ENCODE assay signal across 1 cellular context in the genomic region with DNA sequence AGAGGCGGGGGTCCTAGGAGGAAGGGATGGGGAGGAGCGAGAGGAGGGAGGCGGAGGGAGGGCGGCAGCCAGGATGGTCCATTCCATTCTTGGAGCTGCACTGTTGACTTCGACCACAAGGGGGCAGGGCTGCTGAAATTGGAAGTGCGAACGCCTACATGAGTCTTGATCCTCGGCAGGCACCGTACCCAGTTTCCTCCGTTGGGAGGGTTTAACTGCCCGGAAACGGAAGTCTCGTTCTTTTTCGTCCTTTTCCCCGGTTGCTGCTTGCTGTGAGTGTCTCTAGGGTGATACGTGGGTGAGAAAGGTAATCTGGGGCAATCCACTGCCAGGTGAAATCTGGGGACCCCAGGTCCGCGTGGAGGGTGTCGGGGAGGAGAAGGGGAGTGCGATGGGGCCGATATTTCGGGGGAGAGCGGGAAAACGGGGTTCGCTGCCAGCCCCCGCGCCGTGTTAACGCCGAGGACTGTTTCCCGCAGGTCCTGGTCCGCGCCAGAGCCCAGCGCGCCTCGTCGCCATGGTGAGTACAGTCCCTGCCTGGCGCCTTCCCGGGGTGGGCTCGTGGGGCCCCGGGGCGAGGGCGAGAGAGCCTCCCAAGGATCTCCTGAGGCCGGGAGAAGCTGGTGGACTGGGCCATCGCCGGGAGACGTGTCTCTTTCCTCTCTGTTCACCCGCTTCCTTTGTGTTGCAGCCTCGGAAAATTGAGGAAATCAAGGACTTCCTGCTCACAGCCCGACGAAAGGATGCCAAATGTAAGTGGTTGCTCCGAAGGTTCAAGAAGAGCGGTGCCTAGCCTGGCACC.
TF ChIP-seq lines count a peak whose summit lies in the region.

Gene RPL38 (plus strand): TSS at position 240 of the 802 bp plus-strand sequence. CDS start 278 bp downstream, at position 518.

TF ChIP-seq in SK-N-SH, 30 proteins besides CTCF, POLR2A, EP300 and RAD21 (continued from another document):
- TF ChIP-seq USF1 (IDR thresholded peaks at IDR 0.05; ENCODE audit: borderline replicate concordance, low read depth) (no peak), RFX5 (IDR thresholded peaks at IDR 0.05; ENCODE audit: low read length) (peak; percentile 80), IRF3 (IDR thresholded peaks at IDR 0.05; ENCODE audit: low read depth, low read length) (no peak), TCF12 (IDR thresholded peaks at IDR 0.05) (0 out of 2 replicates have a peak, but pooled peaks have one; percentile 24), SIN3A (IDR thresholded peaks at IDR 0.05; ENCODE audit: borderline replicate concordance, low read depth, low read length) (peak; percentile 90; the same call in 1 of the 2 replicates), YY1 (IDR thresholded peaks at IDR 0.05; ENCODE audit: low read depth) (peak; percentile 49; the same call in 1 of the 2 replicates), NFIC (IDR thresholded peaks at IDR 0.05; ENCODE audit: borderline replicate concordance) (no peak), FOXJ3 (CRISPR knock-in tag; IDR thresholded peaks at IDR 0.05) (0 out of 2 replicates have a peak, but pooled peaks have one; percentile 16), TEAD4 (IDR thresholded peaks at IDR 0.05; ENCODE audit: borderline replicate concordance, insufficient read depth) (0 out of 2 replicates have a peak, but pooled peaks have one; percentile 6), TAF1 (IDR thresholded peaks at IDR 0.05; ENCODE audit: borderline replicate concordance, low read depth, low read length) (peak; percentile 100)
- TF ChIP-seq, protein P1, sequence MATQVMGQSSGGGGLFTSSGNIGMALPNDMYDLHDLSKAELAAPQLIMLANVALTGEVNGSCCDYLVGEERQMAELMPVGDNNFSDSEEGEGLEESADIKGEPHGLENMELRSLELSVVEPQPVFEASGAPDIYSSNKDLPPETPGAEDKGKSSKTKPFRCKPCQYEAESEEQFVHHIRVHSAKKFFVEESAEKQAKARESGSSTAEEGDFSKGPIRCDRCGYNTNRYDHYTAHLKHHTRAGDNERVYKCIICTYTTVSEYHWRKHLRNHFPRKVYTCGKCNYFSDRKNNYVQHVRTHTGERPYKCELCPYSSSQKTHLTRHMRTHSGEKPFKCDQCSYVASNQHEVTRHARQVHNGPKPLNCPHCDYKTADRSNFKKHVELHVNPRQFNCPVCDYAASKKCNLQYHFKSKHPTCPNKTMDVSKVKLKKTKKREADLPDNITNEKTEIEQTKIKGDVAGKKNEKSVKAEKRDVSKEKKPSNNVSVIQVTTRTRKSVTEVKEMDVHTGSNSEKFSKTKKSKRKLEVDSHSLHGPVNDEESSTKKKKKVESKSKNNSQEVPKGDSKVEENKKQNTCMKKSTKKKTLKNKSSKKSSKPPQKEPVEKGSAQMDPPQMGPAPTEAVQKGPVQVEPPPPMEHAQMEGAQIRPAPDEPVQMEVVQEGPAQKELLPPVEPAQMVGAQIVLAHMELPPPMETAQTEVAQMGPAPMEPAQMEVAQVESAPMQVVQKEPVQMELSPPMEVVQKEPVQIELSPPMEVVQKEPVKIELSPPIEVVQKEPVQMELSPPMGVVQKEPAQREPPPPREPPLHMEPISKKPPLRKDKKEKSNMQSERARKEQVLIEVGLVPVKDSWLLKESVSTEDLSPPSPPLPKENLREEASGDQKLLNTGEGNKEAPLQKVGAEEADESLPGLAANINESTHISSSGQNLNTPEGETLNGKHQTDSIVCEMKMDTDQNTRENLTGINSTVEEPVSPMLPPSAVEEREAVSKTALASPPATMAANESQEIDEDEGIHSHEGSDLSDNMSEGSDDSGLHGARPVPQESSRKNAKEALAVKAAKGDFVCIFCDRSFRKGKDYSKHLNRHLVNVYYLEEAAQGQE (IDR thresholded peaks at IDR 0.05; ENCODE audit: low read depth, low read length): peak; percentile 80; the same call in 1 of the 2 replicates
